ENCODE assay signal across 13 cellular contexts in genomic region chr15:51144021-51144532, GRCh38. TPM values are rescaled to one million over a fixed set of nuclear protein-coding genes. Genes with fewer than 3 reads are reported as not detected.
DNase-seq lines count a peak whose midpoint lies in the region; TF ChIP-seq lines count a peak whose summit lies in the region.
"Had no signal": no experiment of that assay in that cellular context is flagged by ENCODE, and none has a peak within 500 bp of the region (broad histone marks: within the 10 kb centered on the region; RNA-seq: fewer than 3 reads in every experiment).

No MANE protein-coding gene starts in this region.

- no peaks in the 10 kb centered on the region for H3K36me3 ChIP-seq in tibial artery
- H3K36me3 ChIP-seq: esophagus squamous epithelium, lower lobe of right lung, tibial nerve had no signal

- H3K27ac ChIP-seq in tibial artery, result no peak overlapping the region
- H3K27ac ChIP-seq: esophagus squamous epithelium, lower lobe of right lung, tibial nerve had no signal

- H3K4me3 ChIP-seq in fibroblast of mammary gland (ENCODE audit: control insufficient read depth, low read depth, low read length) (no peak overlapping the region), skeletal muscle cell (ENCODE audit: low read depth, low read length) (no peak overlapping the region), tibial artery (no peak overlapping the region)
- H3K4me3 ChIP-seq: esophagus squamous epithelium, lower lobe of right lung, tibial nerve had no signal

- no peak for TF ChIP-seq CTCF in fibroblast of mammary gland (conservative IDR thresholded peaks at IDR 0.05; ENCODE audit: control insufficient read depth, insufficient read depth, low read depth, low read length)
- TF ChIP-seq CTCF in tibial artery (IDR thresholded peaks at IDR 0.05), result no peak

- H3K27me3 ChIP-seq in tibial artery, result no peaks in the 10 kb centered on the region
- H3K27me3 ChIP-seq: esophagus squamous epithelium, tibial nerve had no signal

- DNase-seq in H4 (ENCODE audit: low spot score) (peak; percentile 59), RPMI7951 (ENCODE audit: low read depth) (peak; percentile 79), fibroblast of mammary gland (ENCODE audit: low read depth) (peak; percentile 93), skeletal muscle cell (ENCODE audit: low read depth) (peak; percentile 97), tibial artery (no peak)
- DNase-seq in stimulated activated CD4-positive, alpha-beta T cell treated with anti-CD3 and anti-CD28 coated beads, Interleukin-2, amount 100 ng/mL, for 24 hours, result no peak
- DNase-seq in NK-92 treated with Interleukin-12 subunit alpha and Interleukin-12 subunit beta, amount 100 ng/mL, for 24 hours (lab: John Stamatoyannopoulos, UW), result no peak
- DNase-seq: esophagus squamous epithelium, GOT3, Karpas-422, lower lobe of right lung, NCI-H748 treated with DMSO at 0.1 percent for 48 hours had no signal

- intact Hi-C loops in tibial artery (cut with DNase I; ENCODE audit: low total_unique reads), result no loop called here

- no peaks in the 10 kb centered on the region for H3K4me1 ChIP-seq in tibial artery
- H3K4me1 ChIP-seq: esophagus squamous epithelium, lower lobe of right lung, tibial nerve had no signal

- no peaks in the 10 kb centered on the region for H3K9me3 ChIP-seq in tibial artery

RNA-seq across cellular contexts. Expression of gene TNFAIP8L3, which starts 49.4 kb away (rescaled TPM):
- total RNA-seq in H4 (2014; rRNA removed; shearing (Covaris generic)), result 0.33 TPM in 1 of 2 replicates, not detected in the other
- 0.29 and 0.48 TPM in 2 replicates for total RNA-seq in RPMI7951 (2014; rRNA removed; shearing (Covaris generic))

Comparison
In these comparisons a context has a peak if more than half of its experiments do, and no peak if none do; other contexts are left out.
1. DNase-seq: peak in H4 (single experiment), RPMI7951 (single experiment), fibroblast of mammary gland (single experiment) and skeletal muscle cell (single experiment); none in tibial artery (0 of 2), stimulated activated CD4-positive, alpha-beta T cell treated with anti-CD3 and anti-CD28 coated beads, Interleukin-2, amount 100 ng/mL, for 24 hours (0 of 2) and NK-92 treated with Interleukin-12 subunit alpha and Interleukin-12 subunit beta, amount 100 ng/mL, for 24 hours (single experiment).